In the genomic region with DNA sequence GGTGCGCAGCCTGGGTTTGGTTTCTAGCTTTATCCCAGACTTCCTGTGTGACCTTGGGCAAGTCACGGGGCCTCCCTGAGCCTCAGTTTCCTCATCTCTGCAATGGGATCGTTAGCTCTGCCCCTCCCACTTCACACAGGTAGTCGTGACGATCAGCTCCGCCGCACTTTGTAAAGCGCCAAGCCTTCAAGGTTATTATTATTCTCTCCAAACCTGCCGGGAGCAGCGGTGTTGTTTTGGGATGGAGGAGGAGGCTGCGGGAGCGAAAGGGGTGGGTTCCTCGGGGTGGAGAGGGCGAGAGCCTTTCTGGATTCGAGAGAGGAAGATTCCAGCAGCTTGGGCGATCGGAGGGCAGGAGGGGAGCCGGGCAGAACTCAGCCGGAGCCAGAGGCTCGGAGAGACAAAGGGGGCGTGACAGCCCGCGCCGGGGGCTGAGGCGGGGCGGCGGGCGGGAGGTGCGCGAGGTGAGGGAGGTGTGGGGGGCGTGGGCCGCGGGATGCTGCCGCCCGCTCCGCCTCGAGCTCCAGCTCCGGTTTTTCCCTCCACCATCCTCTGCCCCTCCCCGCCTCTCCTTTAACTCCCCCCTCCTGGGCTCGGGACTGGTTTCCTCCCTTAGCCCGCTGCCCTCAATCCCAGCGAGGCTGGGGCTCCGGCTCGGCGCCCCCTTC, we compare ENCODE assay signal across 8 cellular contexts. TPM values are rescaled to one million over a fixed set of nuclear protein-coding genes. Genes with fewer than 3 reads are reported as not detected.
DNase-seq lines count a peak whose midpoint lies in the region; ATAC-seq, FAIRE-seq and TF ChIP-seq lines count a peak whose summit lies in the region.

Gene EFNB3, plus strand, starts transcription at position 602 of the 668 bp plus-strand sequence. CDS start 397 bp downstream, outside the sequence.

- no peaks in the 10 kb centered on the region for H3K27me3 ChIP-seq in ovary

- TF ChIP-seq POLR2A in ovary (IDR thresholded peaks at IDR 0.05): no peak

- no peak for TF ChIP-seq EP300 in ovary (IDR thresholded peaks at IDR 0.05)

- TF ChIP-seq CTCF in ovary (IDR thresholded peaks at IDR 0.05): no peak

- no peaks in the 10 kb centered on the region for H3K9me3 ChIP-seq in ovary

- FAIRE-seq in RCC 7860 (lab: Jason Lieb, UNC): no peak

- H3K36me3 ChIP-seq in ovary: no peaks in the 10 kb centered on the region

- intact Hi-C loops in ovary (cut with DNase I): no loop called here

- H3K4me1 ChIP-seq in ovary (ENCODE audit: insufficient read depth): peaks cover 7% of the 10 kb centered on the region

- peak within 1 kb of the TSS; percentile 38 for H3K4me3 ChIP-seq in ovary

- ATAC-seq in GM19395 (IDR thresholded peaks at IDR 0.05; ENCODE audit: unreplicated experiment): no peak
- ATAC-seq in HG02642 (IDR thresholded peaks at IDR 0.05; ENCODE audit: poor library complexity, unreplicated experiment): no peak

- WGBS in ovary, 3 donors: 0 to 1% (median 0%) methylated on average over 26 to 45 of the region's 45 CpGs

- DNase-seq in stimulated activated naive CD4-positive, alpha-beta T cell treated with Interleukin-2 at 50 U/mL for 16 hours (lab: John Stamatoyannopoulos, UW): peak; percentile 6
- DNase-seq in stimulated activated naive CD4-positive, alpha-beta T cell (lab: John Stamatoyannopoulos, UW): no peak
- DNase-seq in SW480 (ENCODE audit: low spot score) (peak; percentile 58), fibroblast of peridontal ligament (ENCODE audit: extremely low read depth) (peak; percentile 22), ovary (peak in 2 of 5 donors; percentile 57 to 59), RCC 7860 (ENCODE audit: low spot score) (no peak)

- H3K27ac ChIP-seq in ovary: no peak within 1 kb of the TSS

RNA-seq across cellular contexts. Expression of gene EFNB3, which starts in this region (rescaled TPM):
- total RNA-seq in ovary: 10 to 100 TPM in 1 of 7 donors, 1 to 10 TPM in 6; 1.6 to 11.7 (median 3.3) TPM
- 1 to 10 TPM; 5.1 to 5.9 TPM for polyA plus RNA-seq in ovary

Comparison
In these comparisons a context has a peak if more than half of its experiments do, and no peak if none do; other contexts are left out.
1. DNase-seq: peak in stimulated activated naive CD4-positive, alpha-beta T cell treated with Interleukin-2 at 50 U/mL for 16 hours (single experiment), SW480 (single experiment) and fibroblast of peridontal ligament (single experiment); none in stimulated activated naive CD4-positive, alpha-beta T cell (0 of 6) and RCC 7860 (single experiment).